Comparison of ENCODE assay signal across 1 cellular context in the genomic region with DNA sequence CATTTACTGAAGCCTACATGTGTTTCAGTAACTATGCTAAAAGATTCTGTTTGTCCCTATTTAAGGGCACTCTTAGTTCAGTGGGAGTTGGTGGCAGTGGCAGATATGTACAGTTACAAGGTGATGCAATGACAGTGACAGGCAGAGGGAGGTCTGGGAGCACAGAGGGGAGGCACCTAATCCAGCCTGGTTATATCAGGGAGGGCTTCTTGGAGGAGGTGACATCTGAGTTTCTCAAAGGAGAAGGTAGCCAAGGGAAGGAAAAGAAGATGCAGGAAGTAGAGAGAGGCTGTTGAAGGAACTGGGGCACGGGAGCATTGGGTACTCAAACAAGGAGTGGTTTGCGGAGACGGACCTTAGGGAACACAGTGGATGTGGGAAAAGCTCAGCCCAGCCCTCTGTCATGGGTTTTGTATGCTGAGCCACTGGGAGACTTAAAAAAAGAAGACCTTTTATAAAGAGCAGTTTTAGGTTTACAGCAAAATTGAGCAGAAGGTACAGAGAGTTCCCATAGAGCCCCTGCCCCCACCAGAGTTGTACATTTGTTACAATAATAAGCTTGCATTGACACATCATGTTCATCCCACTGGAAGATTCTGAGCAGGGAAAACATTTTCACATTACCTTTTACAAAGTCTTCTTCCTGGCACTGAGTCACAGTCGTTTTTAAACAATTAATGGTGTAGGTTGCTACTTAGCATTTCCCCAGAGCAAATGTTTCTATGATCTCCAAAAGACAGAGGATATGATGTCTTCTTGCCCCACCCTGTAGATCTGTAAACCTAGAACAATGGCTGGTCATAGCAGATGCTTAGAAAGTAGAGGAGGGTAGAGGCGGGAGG.
A peak's percentile ranks its signal among the peaks of the same experiment; 100 is the strongest.
TF ChIP-seq lines count a peak whose summit lies in the region.

No MANE protein-coding gene starts in this region.

TF ChIP-seq in IMR-90, 13 proteins besides CTCF, POLR2A, EP300 and RAD21:
- TF ChIP-seq MXI1 (IDR thresholded peaks at IDR 0.05; ENCODE audit: borderline replicate concordance, low read depth, low read length) = no peak
- TF ChIP-seq CEBPB (IDR thresholded peaks at IDR 0.05; ENCODE audit: low read depth, low read length) = 0 out of 2 replicates have a peak, but pooled peaks have one; percentile 19
